Comparison of ENCODE assay signal across 12 cellular contexts in genomic region chr7:1812693-1813393, GRCh38.
A peak's percentile ranks its signal among the peaks of the same experiment; 100 is the strongest.
DNase-seq lines count a peak whose midpoint lies in the region; ATAC-seq and TF ChIP-seq lines count a peak whose summit lies in the region.
"Had no signal": no experiment of that assay in that cellular context is flagged by ENCODE, and none has a peak within 500 bp of the region (broad histone marks: within the 10 kb centered on the region; RNA-seq: fewer than 3 reads in every experiment).

No MANE protein-coding gene starts in this region.

- DNase-seq in A673 (ENCODE audit: low spot score) (peak; percentile 74), H7 (peak; percentile 92), brain microvascular endothelial cell (no peak), right lobe of liver (no peak), globus pallidus (ENCODE audit: low spot score) (no peak), KG1 (lab: John Stamatoyannopoulos, UW) (no peak), uterus (no peak)
- DNase-seq: amniotic stem cell; effector CD8-positive, alpha-beta T cell; lower lobe of right lung; SIG-M5 had no signal

- H3K4me1 ChIP-seq in A673 (ENCODE audit: insufficient read depth, low read length, poor library complexity, severe bottlenecking) (peaks cover 19% of the 10 kb centered on the region), right lobe of liver (peaks cover 0 to 10% (median 2%) of the 10 kb centered on the region in 4 donors), uterus (peaks cover 0 to 7% of the 10 kb centered on the region in 2 donors)
- H3K4me1 ChIP-seq: lower lobe of right lung had no signal

- WGBS in right lobe of liver (ENCODE audit: insufficient coverage, low coverage, low lambda C conversion rate, missing lambda C conversion rate) = 80% methylated on average over 4 of the region's 29 CpGs

- no peaks in the 10 kb centered on the region for H3K27me3 ChIP-seq in A673 (replicated peaks; ENCODE audit: insufficient read depth, low read depth, low read length, poor library complexity)
- no peaks in the 10 kb centered on the region for H3K27me3 ChIP-seq in H7 (ENCODE audit: control insufficient read depth, insufficient read depth, low read length)
- no peaks in the 10 kb centered on the region for H3K27me3 ChIP-seq in brain microvascular endothelial cell (replicated peaks)
- no peaks in the 10 kb centered on the region for H3K27me3 ChIP-seq in right lobe of liver
- no peaks in the 10 kb centered on the region for H3K27me3 ChIP-seq in uterus

- H3K9me3 ChIP-seq in A673 (ENCODE audit: low read depth, low read length, poor library complexity, severe bottlenecking) = no peaks in the 10 kb centered on the region
- H3K9me3 ChIP-seq in right lobe of liver = no peaks in the 10 kb centered on the region
- no peaks in the 10 kb centered on the region for H3K9me3 ChIP-seq in uterus
- H3K9me3 ChIP-seq: lower lobe of right lung had no signal

- H3K27ac ChIP-seq in A673 (ENCODE audit: low read depth, low read length, poor library complexity, severe bottlenecking) (no peak overlapping the region), brain microvascular endothelial cell (no peak overlapping the region), right lobe of liver (peak overlapping the region in 1 of 3 donors; percentile 37), uterus (no peak overlapping the region)
- H3K27ac ChIP-seq: lower lobe of right lung had no signal

- H3K4me3 ChIP-seq in A673 (ENCODE audit: low read depth, low read length, poor library complexity, severe bottlenecking) (peak overlapping the region; percentile 16), H7 (ENCODE audit: insufficient read depth, low read depth, low read length) (no peak overlapping the region), brain microvascular endothelial cell (ENCODE audit: low read depth, low read length) (no peak overlapping the region), right lobe of liver (no peak overlapping the region), uterus (no peak overlapping the region)
- H3K4me3 ChIP-seq: lower lobe of right lung had no signal

- peak in 3 of 4 donors; percentile 10 to 12 (median 10) for ATAC-seq in right lobe of liver
- no peak for ATAC-seq in GM18870 (IDR thresholded peaks at IDR 0.05; ENCODE audit: unreplicated experiment)

- TF ChIP-seq CTCF in A673 (conservative IDR thresholded peaks at IDR 0.05; ENCODE audit: low read depth, low read length) = peak; percentile 56
- TF ChIP-seq CTCF in brain microvascular endothelial cell (IDR thresholded peaks at IDR 0.05; ENCODE audit: low read depth, low read length, missing control alignments) = peak; percentile 47
- TF ChIP-seq CTCF in right lobe of liver (IDR thresholded peaks at IDR 0.05) = no peak
- TF ChIP-seq CTCF in uterus (IDR thresholded peaks at IDR 0.05) = no peak

- intact Hi-C loops in A673 (cut with micrococcal nuclease; ENCODE audit: unreplicated experiment) = no loop called here
- intact Hi-C loops in right lobe of liver (cut with DNase I) = no loop called here
- intact Hi-C loops in uterus (cut with DNase I; ENCODE audit: low total_unique reads) = no loop called here

- in situ Hi-C loops in brain microvascular endothelial cell (cut with HindIII; ENCODE audit: low pct_ligation_motif_present, low sequenced_read_pairs) = no loop called here

- no TSS peak for BruUV-seq in A673 (replicated peaks; lab: Mats Ljungman, UMichigan)

- CTCF ChIA-PET in A673 (lab: Charles Lee) = interaction anchor here (0.6 kb wide), 1 partner anchor 360 kb away, joined by 3 read pairs; no protein-coding TSS in a partner anchor

- TF ChIP-seq POLR2A in right lobe of liver (IDR thresholded peaks at IDR 0.05) (no peak), uterus (IDR thresholded peaks at IDR 0.05) (no peak)

- POLR2A ChIA-PET in A673 (lab: Charles Lee; ENCODE audit: low non-redundant PET) = no interaction called here

- H3K36me3 ChIP-seq in A673 (ENCODE audit: insufficient read depth, low read length, poor library complexity, severe bottlenecking) = no peaks in the 10 kb centered on the region
- H3K36me3 ChIP-seq in H7 (replicated peaks; ENCODE audit: control insufficient read depth, insufficient read depth, low read length) = no peaks in the 10 kb centered on the region
- no peaks in the 10 kb centered on the region for H3K36me3 ChIP-seq in brain microvascular endothelial cell (replicated peaks)
- no peaks in the 10 kb centered on the region for H3K36me3 ChIP-seq in right lobe of liver
- no peaks in the 10 kb centered on the region for H3K36me3 ChIP-seq in uterus

Comparison
In these comparisons a context has a peak if more than half of its experiments do, and no peak if none do; other contexts are left out.
1. DNase-seq: peak in A673 (single experiment) and H7 (single experiment); none in brain microvascular endothelial cell (single experiment), right lobe of liver (0 of 3), globus pallidus (single experiment), KG1 (single experiment) and uterus (0 of 2).
2. CTCF ChIP-seq: peak in A673 (single experiment) and brain microvascular endothelial cell (single experiment); none in right lobe of liver (0 of 4) and uterus (0 of 4).